ENCODE assay signal across 8 cellular contexts in genomic region chrX:11757729-11758399, GRCh38. TPM values are rescaled to one million over a fixed set of nuclear protein-coding genes. Genes with fewer than 3 reads are reported as not detected.
DNase-seq lines count a peak whose midpoint lies in the region; ATAC-seq and TF ChIP-seq lines count a peak whose summit lies in the region.

MSL3 (plus strand) TSS chrX:11758237; CDS start chrX:11758264, 27 bp downstream.

- H3K27me3 Mint-ChIP-seq in stimulated activated naive CD8-positive, alpha-beta T cell treated with anti-CD3 and anti-CD28 coated beads, Interleukin-15, Interleukin-2, amounts not matched to agents 100 ng/mL and 50 ng/mL, for 24 hours, result no peaks in the 10 kb centered on the region

- ATAC-seq in HG02759 (IDR thresholded peaks at IDR 0.05; ENCODE audit: unreplicated experiment), result peak; percentile 53

- DNase-seq in activated T-cell treated with anti-CD3 and anti-CD28 coated beads for 1 hour (ENCODE audit: low read depth) (peak; percentile 40), NCI-H226 (peak; percentile 42), activated T-cell treated with anti-CD3 and anti-CD28 coated beads for 48 hours (ENCODE audit: low read depth) (peak; percentile 55), epithelial cell of proximal tubule (ENCODE audit: low read depth) (no peak), midbrain (lab: John Stamatoyannopoulos, UW) (peak; percentile 37)
- DNase-seq in activated T-cell treated with anti-CD3 and anti-CD28 coated beads, Interleukin-2, amount 50 U/mL, for 1 hour, result no peak

- peak within 1 kb of the TSS; percentile 94 for H3K4me3 Mint-ChIP-seq in stimulated activated naive CD8-positive, alpha-beta T cell treated with anti-CD3 and anti-CD28 coated beads, Interleukin-15, Interleukin-2, amounts not matched to agents 100 ng/mL and 50 ng/mL, for 24 hours

- H3K4me3 ChIP-seq in epithelial cell of proximal tubule (ENCODE audit: low read depth, low read length), result peak within 1 kb of the TSS; percentile 65

- H3K9me3 Mint-ChIP-seq in stimulated activated naive CD8-positive, alpha-beta T cell treated with anti-CD3 and anti-CD28 coated beads, Interleukin-15, Interleukin-2, amounts not matched to agents 100 ng/mL and 50 ng/mL, for 24 hours, result no peaks in the 10 kb centered on the region

- no peak for TF ChIP-seq CTCF in epithelial cell of proximal tubule (conservative IDR thresholded peaks at IDR 0.05; ENCODE audit: low read depth, low read length)

- H3K27ac Mint-ChIP-seq in stimulated activated naive CD8-positive, alpha-beta T cell treated with anti-CD3 and anti-CD28 coated beads, Interleukin-15, Interleukin-2, amounts not matched to agents 100 ng/mL and 50 ng/mL, for 24 hours, result peak within 1 kb of the TSS; percentile 96

- peaks cover 18% of the 10 kb centered on the region for H3K36me3 Mint-ChIP-seq in stimulated activated naive CD8-positive, alpha-beta T cell treated with anti-CD3 and anti-CD28 coated beads, Interleukin-15, Interleukin-2, amounts not matched to agents 100 ng/mL and 50 ng/mL, for 24 hours (ENCODE audit: low read depth)

- H3K4me1 Mint-ChIP-seq in stimulated activated naive CD8-positive, alpha-beta T cell treated with anti-CD3 and anti-CD28 coated beads, Interleukin-15, Interleukin-2, amounts not matched to agents 100 ng/mL and 50 ng/mL, for 24 hours (ENCODE audit: low read depth), result peaks cover 24% of the 10 kb centered on the region

RNA-seq across cellular contexts. Expression of gene MSL3, which starts in this region (rescaled TPM):
- 30.6 and 35.3 TPM in 2 replicates for total RNA-seq in epithelial cell of proximal tubule

Comparison
In these comparisons a context has a peak if more than half of its experiments do, and no peak if none do; other contexts are left out.
1. DNase-seq: peak in activated T-cell treated with anti-CD3 and anti-CD28 coated beads for 1 hour (single experiment), NCI-H226 (single experiment), activated T-cell treated with anti-CD3 and anti-CD28 coated beads for 48 hours (single experiment) and midbrain (single experiment); none in activated T-cell treated with anti-CD3 and anti-CD28 coated beads, Interleukin-2, amount 50 U/mL, for 1 hour (single experiment) and epithelial cell of proximal tubule (single experiment).